Comparison of ENCODE assay signal across 1 cellular context in the genomic region with DNA sequence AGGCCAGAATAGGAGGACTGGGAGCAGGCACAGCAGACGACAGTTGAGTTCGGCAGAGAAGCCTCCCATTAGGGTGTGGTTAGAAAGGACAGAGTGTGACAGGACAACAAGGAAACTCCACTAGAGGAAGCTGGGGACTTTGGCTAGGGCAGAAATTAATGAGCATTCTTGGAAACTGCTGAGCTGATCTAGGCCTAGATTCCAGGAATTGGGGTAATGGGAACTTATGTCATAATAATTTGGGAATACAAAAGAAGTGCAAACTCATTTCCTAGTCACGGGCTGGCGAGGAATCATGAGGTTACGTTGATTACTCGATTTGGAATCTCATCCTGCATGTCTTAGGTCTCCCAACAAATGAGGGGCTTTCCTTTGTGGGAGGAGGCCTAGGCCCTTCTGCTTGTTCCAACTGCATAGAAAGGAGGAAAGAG.
TF ChIP-seq lines count a peak whose summit lies in the region.

No MANE protein-coding gene starts in this region.

TF ChIP-seq in IMR-90, 13 proteins besides CTCF, POLR2A, EP300 and RAD21 (continued from another document):
- TF ChIP-seq, protein P1, sequence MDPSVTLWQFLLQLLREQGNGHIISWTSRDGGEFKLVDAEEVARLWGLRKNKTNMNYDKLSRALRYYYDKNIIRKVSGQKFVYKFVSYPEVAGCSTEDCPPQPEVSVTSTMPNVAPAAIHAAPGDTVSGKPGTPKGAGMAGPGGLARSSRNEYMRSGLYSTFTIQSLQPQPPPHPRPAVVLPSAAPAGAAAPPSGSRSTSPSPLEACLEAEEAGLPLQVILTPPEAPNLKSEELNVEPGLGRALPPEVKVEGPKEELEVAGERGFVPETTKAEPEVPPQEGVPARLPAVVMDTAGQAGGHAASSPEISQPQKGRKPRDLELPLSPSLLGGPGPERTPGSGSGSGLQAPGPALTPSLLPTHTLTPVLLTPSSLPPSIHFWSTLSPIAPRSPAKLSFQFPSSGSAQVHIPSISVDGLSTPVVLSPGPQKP (IDR thresholded peaks at IDR 0.05; ENCODE audit: borderline replicate concordance, low read depth, low read length), result no peak
- TF ChIP-seq SMC3 (IDR thresholded peaks at IDR 0.05; ENCODE audit: low read depth, low read length) (no peak), MAFK (IDR thresholded peaks at IDR 0.05; ENCODE audit: low read depth, low read length) (no peak), RFX5 (IDR thresholded peaks at IDR 0.05; ENCODE audit: low read depth, low read length) (no peak), BHLHE40 (IDR thresholded peaks at IDR 0.05; ENCODE audit: low read depth, low read length) (no peak), RCOR1 (IDR thresholded peaks at IDR 0.05; ENCODE audit: insufficient replicate concordance, low read length) (no peak)
